In the genomic region with DNA sequence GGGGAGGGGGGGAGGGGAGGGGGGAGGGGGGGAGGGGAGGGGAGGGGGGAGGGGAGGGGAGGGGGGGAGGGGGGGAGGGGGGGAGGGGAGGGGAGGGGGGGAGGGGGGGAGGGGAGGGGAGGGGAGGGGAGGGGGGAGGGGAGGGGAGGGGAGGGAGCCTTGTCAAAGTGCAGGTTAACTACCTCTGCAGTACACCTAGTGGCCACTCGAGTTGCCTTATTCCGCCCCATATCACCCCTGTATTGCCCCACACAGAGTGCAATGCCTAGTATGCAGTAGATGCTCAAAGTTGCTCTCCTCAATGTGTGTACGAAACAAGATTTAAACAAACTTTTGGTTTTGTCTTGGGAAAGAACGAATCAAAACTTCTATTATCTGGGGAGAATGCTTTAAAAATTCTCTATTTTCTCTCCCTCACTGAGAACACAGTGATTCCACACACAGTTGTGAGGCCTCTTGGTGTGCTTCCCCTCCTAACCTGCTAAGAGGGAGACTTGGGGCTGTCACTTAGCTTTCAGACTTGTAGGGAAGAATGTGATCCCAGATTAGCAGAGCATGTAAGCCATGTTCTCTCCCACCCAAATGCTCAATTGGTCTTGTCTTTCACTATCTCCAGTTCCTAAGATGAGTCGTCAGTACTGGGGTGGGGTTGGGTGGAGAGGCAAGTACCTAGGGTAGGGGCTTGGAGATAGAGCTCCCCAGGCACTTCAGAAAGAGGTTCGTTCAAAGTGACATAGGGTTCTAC, we compare ENCODE assay signal across 12 cellular contexts.
DNase-seq lines count a peak whose midpoint lies in the region; ATAC-seq, FAIRE-seq and TF ChIP-seq lines count a peak whose summit lies in the region.
"Had no signal": no experiment of that assay in that cellular context is flagged by ENCODE, and none has a peak within 500 bp of the region (broad histone marks: within the 10 kb centered on the region; RNA-seq: fewer than 3 reads in every experiment).

No MANE protein-coding gene starts in this region.

- BruUV-seq in PC-3 (replicated peaks; lab: Mats Ljungman, UMichigan): no TSS peak

- peak overlapping the region in 4 of 11 experiments; percentile 5 to 34 (median 16); a peak in 6 of 22 replicates for H3K9ac ChIP-seq in BLaER1 treated with 17β-estradiol and CSF1 and Interleukin-3, amounts not matched to agents 10 nM and 100 nM
- H3K9ac ChIP-seq in PC-3 (ENCODE audit: low read length): peak overlapping the region; percentile 6; the same call in 1 of the 2 replicates

- H3K9me3 ChIP-seq in BLaER1 treated with 17β-estradiol and CSF1 and Interleukin-3, amounts not matched to agents 10 nM and 100 nM (replicated peaks in 1 of 11): peaks cover 5 to 58% (median 41%) of the 10 kb centered on the region in 11 experiments; a peak in 19 of 22 replicates
- H3K9me3 ChIP-seq in PC-3 (ENCODE audit: low read length): no peaks in the 10 kb centered on the region
- no peaks in the 10 kb centered on the region for H3K9me3 ChIP-seq in hepatocyte (ENCODE audit: low read depth)
- H3K9me3 ChIP-seq in upper lobe of right lung: no peaks in the 10 kb centered on the region

- CTCF ChIA-PET in PC-3 (lab: Charles Lee): no interaction called here

- H3F3A ChIP-seq in PC-3 (ENCODE audit: low read length, unreplicated experiment): peaks cover 9% of the 10 kb centered on the region

- DNase-seq in GM20000 (ENCODE audit: low spot score): peak; percentile 16
- peak; percentile 41 for DNase-seq in PC-3
- peak; percentile 61 for DNase-seq in islet precursor cell
- DNase-seq in hepatocyte (ENCODE audit: low spot score): no peak
- DNase-seq in upper lobe of right lung: no peak
- DNase-seq in GM12891 (ENCODE audit: insufficient read length, low spot score): no peak
- DNase-seq: CD4-positive, CD25-positive, alpha-beta regulatory T cell; cerebellar nuclear complex; head of caudate nucleus had no signal

- H2AFZ ChIP-seq in PC-3 (ENCODE audit: low read length) (0 out of 2 replicates have a peak overlapping the region, but pooled peaks have one; percentile 20), hepatocyte (no peak overlapping the region)

- H3K9me2 ChIP-seq in PC-3 (replicated peaks; ENCODE audit: low read length) (no peaks in the 10 kb centered on the region), hepatocyte (replicated peaks; ENCODE audit: insufficient read depth) (no peaks in the 10 kb centered on the region)

- no peaks in the 10 kb centered on the region for H3K79me2 ChIP-seq in PC-3 (ENCODE audit: low read length)
- H3K79me2 ChIP-seq in hepatocyte: no peaks in the 10 kb centered on the region

- H3K4me1 ChIP-seq in BLaER1 treated with 17β-estradiol and CSF1 and Interleukin-3, amounts not matched to agents 10 nM and 100 nM: peaks cover 16 to 51% (median 40%) of the 10 kb centered on the region in 10 experiments
- H3K4me1 ChIP-seq in PC-3 (ENCODE audit: insufficient read depth, low read length) (peaks cover 25% of the 10 kb centered on the region), hepatocyte (ENCODE audit: insufficient read depth) (no peaks in the 10 kb centered on the region), upper lobe of right lung (no peaks in the 10 kb centered on the region)

- peak overlapping the region; percentile 35 to 88 (median 78) for H3K4me2 ChIP-seq in BLaER1 treated with 17β-estradiol and CSF1 and Interleukin-3, amounts not matched to agents 10 nM and 100 nM
- peak overlapping the region; percentile 73 for H3K4me2 ChIP-seq in PC-3 (ENCODE audit: low read length)
- H3K4me2 ChIP-seq in hepatocyte: no peak overlapping the region

- ATAC-seq in PC-3 (peak; percentile 9), HG03520 (IDR thresholded peaks at IDR 0.05; ENCODE audit: unreplicated experiment) (no peak), upper lobe of right lung (no peak)
- ATAC-seq: Right ventricle myocardium inferior had no signal

- TF ChIP-seq POLR2A in GM12891 (IDR thresholded peaks at IDR 0.05; ENCODE audit: low read depth, low read length): no peak

- POLR2A ChIA-PET in PC-3 (lab: Charles Lee; ENCODE audit: unreplicated experiment): interaction anchor here (0.6 kb wide), 1 partner anchor 309 kb away, joined by 5 read pairs; no protein-coding TSS in a partner anchor

- 91% methylated on average over 6 of the region's 6 CpGs for WGBS in hepatocyte (ENCODE audit: low lambda C conversion rate, missing lambda C conversion rate)

- H3K27me3 ChIP-seq in BLaER1 treated with 17β-estradiol and CSF1 and Interleukin-3, amounts not matched to agents 10 nM and 100 nM: no peaks in the 10 kb centered on the region
- H3K27me3 ChIP-seq in PC-3 (ENCODE audit: low read length) (no peaks in the 10 kb centered on the region), hepatocyte (no peaks in the 10 kb centered on the region), upper lobe of right lung (no peaks in the 10 kb centered on the region)

- peak overlapping the region in 3 of 10 experiments; percentile 12 to 40 (median 18); a peak in 2 of 20 replicates for H3K4me3 ChIP-seq in BLaER1 treated with 17β-estradiol and CSF1 and Interleukin-3, amounts not matched to agents 10 nM and 100 nM
- H3K4me3 ChIP-seq in PC-3 (ENCODE audit: low read length) (peak overlapping the region; percentile 19; the same call in 1 of the 2 replicates), hepatocyte (no peak overlapping the region), upper lobe of right lung (no peak overlapping the region)

- TF ChIP-seq CTCF in GM20000 (IDR thresholded peaks at IDR 0.05; ENCODE audit: extremely low read depth, missing control alignments): no peak
- TF ChIP-seq CTCF in PC-3 (conservative IDR thresholded peaks at IDR 0.05; ENCODE audit: low read depth, low read length): peak; percentile 24; the same call in 1 of the 2 replicates
- TF ChIP-seq CTCF in hepatocyte (IDR thresholded peaks at IDR 0.05; ENCODE audit: poor library complexity): no peak
- TF ChIP-seq CTCF in upper lobe of right lung (IDR thresholded peaks at IDR 0.05): no peak

- no peaks in the 10 kb centered on the region for H3K36me3 ChIP-seq in BLaER1 treated with 17β-estradiol and CSF1 and Interleukin-3, amounts not matched to agents 10 nM and 100 nM
- H3K36me3 ChIP-seq in PC-3 (ENCODE audit: low read depth, low read length) (no peaks in the 10 kb centered on the region), hepatocyte (replicated peaks; ENCODE audit: insufficient read depth, low read depth) (no peaks in the 10 kb centered on the region), upper lobe of right lung (no peaks in the 10 kb centered on the region)

- intact Hi-C loops in PC-3 (cut with micrococcal nuclease): no loop called here
- intact Hi-C loops in upper lobe of right lung (cut with DNase I): no loop called here

- H3K27ac ChIP-seq in BLaER1 treated with 17β-estradiol and CSF1 and Interleukin-3, amounts not matched to agents 10 nM and 100 nM: peak overlapping the region in 7 of 11 experiments; percentile 15 to 51 (median 34); a peak in 8 of 22 replicates
- H3K27ac ChIP-seq in PC-3 (ENCODE audit: low read length): peak overlapping the region; percentile 79
- H3K27ac ChIP-seq in hepatocyte: no peak overlapping the region
- no peak overlapping the region for H3K27ac ChIP-seq in upper lobe of right lung

- FAIRE-seq in GM12891 (lab: Jason Lieb, UNC): no peak

- no peaks in the 10 kb centered on the region for H4K20me1 ChIP-seq in BLaER1 treated with 17β-estradiol and CSF1 and Interleukin-3, amounts not matched to agents 10 nM and 100 nM
- H4K20me1 ChIP-seq in PC-3 (ENCODE audit: low read length) (no peaks in the 10 kb centered on the region), hepatocyte (ENCODE audit: insufficient read depth, poor library complexity, severe bottlenecking) (no peaks in the 10 kb centered on the region)

TF ChIP-seq in GM12891, 5 proteins besides CTCF, POLR2A, EP300 and RAD21:
- TF ChIP-seq PAX5 (IDR thresholded peaks at IDR 0.05; ENCODE audit: insufficient read depth, low read length, severe bottlenecking): no peak
- TF ChIP-seq POU2F2 (IDR thresholded peaks at IDR 0.05; ENCODE audit: low read depth, low read length): no peak
- TF ChIP-seq SPI1 (IDR thresholded peaks at IDR 0.05; ENCODE audit: low read depth, low read length): no peak
- TF ChIP-seq TAF1 (IDR thresholded peaks at IDR 0.05; ENCODE audit: low read depth, low read length): no peak
- no peak for TF ChIP-seq POLR2AphosphoS5 (IDR thresholded peaks at IDR 0.05; ENCODE audit: low read depth, low read length)

Comparison
In these comparisons a context has a peak if more than half of its experiments do, and no peak if none do; other contexts are left out.
1. H3K27ac ChIP-seq: peak in BLaER1 treated with 17β-estradiol and CSF1 and Interleukin-3, amounts not matched to agents 10 nM and 100 nM (7 of 11) and PC-3 (single experiment); none in hepatocyte (single experiment) and upper lobe of right lung (single experiment).
2. DNase-seq: peak in GM20000 (single experiment), PC-3 (single experiment) and islet precursor cell (single experiment); none in hepatocyte (single experiment), upper lobe of right lung (single experiment) and GM12891 (single experiment).